ENCODE assay signal across 27 cellular contexts in the genomic region with DNA sequence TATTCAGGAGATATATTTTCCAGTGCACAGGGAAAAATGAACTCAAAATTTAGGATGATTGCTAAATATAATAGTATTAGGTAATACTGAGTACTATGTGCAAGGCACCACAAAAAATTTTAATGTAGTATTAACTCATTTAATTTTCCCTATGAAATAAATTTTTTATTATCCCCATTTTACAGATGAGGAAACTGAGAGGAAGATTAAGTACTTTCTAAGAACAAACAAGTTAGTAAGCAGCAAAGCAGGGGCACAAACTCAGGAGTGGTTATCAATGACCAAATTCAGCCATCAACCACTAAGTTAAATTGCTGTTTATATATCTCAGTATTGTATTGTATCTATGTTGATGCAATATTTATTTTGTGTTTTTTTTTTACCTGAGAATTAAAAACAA.
"Had no signal": no experiment of that assay in that cellular context is flagged by ENCODE, and none has a peak within 500 bp of the region (broad histone marks: within the 10 kb centered on the region; RNA-seq: fewer than 3 reads in every experiment).

No MANE protein-coding gene starts in this region.

- H3K4me1 ChIP-seq: testis, thyroid gland, tibial artery, transverse colon, upper lobe of right lung, uterus, vagina had no signal

- H3K27me3 ChIP-seq: suprapubic skin, testis, thyroid gland, tibial artery, tibial nerve, upper lobe of left lung, upper lobe of right lung, uterus, vagina had no signal

- DNase-seq: stimulated activated CD4-positive, alpha-beta T cell treated with anti-CD3 and anti-CD28 coated beads, Interleukin-2, amount 100 ng/mL, for 48 hours; stimulated activated CD4-positive, alpha-beta T cell treated with anti-CD3 and anti-CD28 coated beads, Interleukin-4, amount 100 ng/mL, for 1 hour; stimulated activated CD4-positive, alpha-beta T cell treated with anti-CD3 and anti-CD28 coated beads, Interleukin-4, amount 100 ng/mL, for 24 hours; stimulated activated CD4-positive, alpha-beta T cell treated with anti-CD3 and anti-CD28 coated beads, Interleukin-4, amount 100 ng/mL, for 4 hours; stimulated activated CD8-positive, alpha-beta memory T cell treated with anti-CD3 and anti-CD28 coated beads, Interleukin-4, amount 100 ng/mL, for 48 hours; stimulated activated naive B cell treated with anti-CD40 and anti-IgM and Interleukin-4, amounts not matched to agents 10 μg/mL and 1 μg/mL and 100 μg/mL, for 72 hours; stimulated activated naive CD4-positive, alpha-beta T cell; stimulated activated naive CD4-positive, alpha-beta T cell treated with Interleukin-2 at 50 U/mL for 16 hours; stimulated activated naive CD8-positive, alpha-beta T cell treated with anti-CD3 and anti-CD28 coated beads, Interleukin-15, amount 100 ng/mL, for 72 hours; stimulated activated naive CD8-positive, alpha-beta T cell treated with anti-CD3 and anti-CD28 coated beads, Interleukin-15, Interleukin-2, amounts not matched to agents 100 U/mL and 50 U/mL, for 24 hours; stomach; substantia nigra; testis; thyroid gland; tibial artery; transverse colon; trophoblast cell; upper lobe of left lung; upper lobe of right lung; uterus had no signal

- FAIRE-seq: urothelium cell line had no signal

- ATAC-seq: stimulated activated effector memory CD8-positive, alpha-beta T cell treated with anti-CD3 and anti-CD28 coated beads, Interleukin-12 subunit alpha, Interleukin-12 subunit beta, amount 100 ng/mL, for 72 hours; stimulated activated memory B cell treated with anti-CD40 and anti-IgM and Interleukin-4, amounts not matched to agents 10 μg/mL and 1 μg/mL and 100 μg/mL, for 72 hours; stimulated activated naive B cell treated with anti-CD40 and anti-IgM and Interleukin-4, amounts not matched to agents 10 μg/mL and 1 μg/mL and 100 μg/mL, for 72 hours; stimulated activated naive CD8-positive, alpha-beta T cell treated with anti-CD3 and anti-CD28 coated beads, Interleukin-15, amount 100 ng/mL, for 72 hours; stimulated activated naive CD8-positive, alpha-beta T cell treated with anti-CD3 and anti-CD28 coated beads, Interleukin-15, Interleukin-2, amounts not matched to agents 100 U/mL and 50 U/mL, for 24 hours; upper lobe of right lung had no signal

- H3K27ac ChIP-seq: stomach, suprapubic skin, testis, thoracic aorta, thyroid gland, tibial artery, tibial nerve, transverse colon, upper lobe of left lung, upper lobe of right lung, uterus, vagina had no signal

- H3K36me3 ChIP-seq: stomach, suprapubic skin, thoracic aorta, thyroid gland, tibial artery, tibial nerve, transverse colon, upper lobe of left lung, upper lobe of right lung, uterus, vagina had no signal

- H3K9me3 ChIP-seq: stomach, suprapubic skin, testis, thoracic aorta, thyroid gland, tibial artery, tibial nerve, transverse colon, upper lobe of left lung, upper lobe of right lung, uterus, vagina had no signal

- H3K4me3 ChIP-seq: stomach, suprapubic skin, testis, thoracic aorta, thyroid gland, tibial artery, tibial nerve, transverse colon, upper lobe of left lung, upper lobe of right lung, uterus, vagina had no signal
